13 cellular contexts compared by ENCODE assay signal in genomic region chr14:95741051-95741490, GRCh38. TPM values are rescaled to one million over a fixed set of nuclear protein-coding genes. Genes with fewer than 3 reads are reported as not detected.
A peak's percentile ranks its signal among the peaks of the same experiment; 100 is the strongest.
DNase-seq lines count a peak whose midpoint lies in the region; ATAC-seq and TF ChIP-seq lines count a peak whose summit lies in the region.
"Had no signal": no experiment of that assay in that cellular context is flagged by ENCODE, and none has a peak within 500 bp of the region (broad histone marks: within the 10 kb centered on the region; RNA-seq: fewer than 3 reads in every experiment).

No MANE protein-coding gene starts in this region.

- H3K4me3 ChIP-seq in Peyer's patch, result no peak overlapping the region
- H3K4me3 ChIP-seq: right lobe of liver had no signal

- H3K27me3 Mint-ChIP-seq in T-helper 17 cell, result no peaks in the 10 kb centered on the region
- H3K27me3 Mint-ChIP-seq: activated naive CD8-positive, alpha-beta T cell had no signal

- H3K4me1 ChIP-seq in Peyer's patch, result no peaks in the 10 kb centered on the region
- H3K4me1 ChIP-seq: right lobe of liver had no signal

- H3K4me3 Mint-ChIP-seq in T-helper 17 cell, result no peak overlapping the region
- H3K4me3 Mint-ChIP-seq: activated naive CD8-positive, alpha-beta T cell; naive thymus-derived CD4-positive, alpha-beta T cell had no signal

- H3K27me3 ChIP-seq in Peyer's patch, result no peaks in the 10 kb centered on the region
- H3K27me3 ChIP-seq: right lobe of liver had no signal

- H3K4me1 Mint-ChIP-seq in T-helper 17 cell, result no peaks in the 10 kb centered on the region

- ATAC-seq in T-helper 17 cell (no peak), GM21723 (IDR thresholded peaks at IDR 0.05; ENCODE audit: unreplicated experiment) (no peak), HG03196 (IDR thresholded peaks at IDR 0.05; ENCODE audit: unreplicated experiment) (no peak)
- ATAC-seq: naive thymus-derived CD4-positive, alpha-beta T cell had no signal

- H3K27ac ChIP-seq in Peyer's patch, result no peak overlapping the region
- H3K27ac ChIP-seq: right lobe of liver had no signal

- H3K27ac Mint-ChIP-seq in T-helper 17 cell, result no peak overlapping the region
- H3K27ac Mint-ChIP-seq: activated naive CD8-positive, alpha-beta T cell had no signal

- H3K9me3 ChIP-seq in T-helper 17 cell (ENCODE audit: control insufficient read depth, low read length, poor library complexity, severe bottlenecking) (peaks cover 4% of the 10 kb centered on the region), Peyer's patch (no peaks in the 10 kb centered on the region)
- H3K9me3 ChIP-seq: right lobe of liver had no signal

- no peaks in the 10 kb centered on the region for H3K36me3 ChIP-seq in Peyer's patch
- H3K36me3 ChIP-seq: right lobe of liver had no signal

- no peaks in the 10 kb centered on the region for H3K36me3 Mint-ChIP-seq in T-helper 17 cell (ENCODE audit: low read depth)

- TF ChIP-seq POLR2A in Peyer's patch (IDR thresholded peaks at IDR 0.05), result no peak

- no peak for TF ChIP-seq CTCF in Peyer's patch (IDR thresholded peaks at IDR 0.05)

- peak; percentile 73 for DNase-seq in DMS53 treated with DMSO at 0.1 percent for 48 hours (lab: John Stamatoyannopoulos, UW; ENCODE audit: unreplicated experiment)
- peak; percentile 22 for DNase-seq in NCI-H1092 (lab: John Stamatoyannopoulos, UW)
- peak; percentile 91 for DNase-seq in NCI-H748 (lab: John Stamatoyannopoulos, UW; ENCODE audit: unreplicated experiment)
- DNase-seq in iris pigment epithelial cell (ENCODE audit: low read depth), result peak; percentile 9
- DNase-seq in T-helper 17 cell, result no peak
- no peak for DNase-seq in Peyer's patch
- DNase-seq: C1 segment of cervical spinal cord; naive thymus-derived CD4-positive, alpha-beta T cell; right lobe of liver had no signal

RNA-seq across cellular contexts. Expression of gene TCL1A, which starts 27.1 kb away (rescaled TPM):
- total RNA-seq in T-helper 17 cell (1 to 10 TPM in 1 of 2 donors, not detected in 1; 5.4 TPM), Peyer's patch (10 to 100 TPM in 1 of 4 donors, 1 to 10 TPM in 1, not detected in 2; 3.2 to 14.9 TPM)
- total RNA-seq: subcutaneous adipose tissue had no signal

RNA-seq across cellular contexts. Expression of gene TCL1B, which starts 54.8 kb away (rescaled TPM):
- total RNA-seq in T-helper 17 cell, result not detected
- total RNA-seq in Peyer's patch, result not detected
- total RNA-seq: right lobe of liver, subcutaneous adipose tissue had no signal

Comparison
In these comparisons a context has a peak if more than half of its experiments do, and no peak if none do; other contexts are left out.
1. DNase-seq: peak in DMS53 treated with DMSO at 0.1 percent for 48 hours (single experiment), NCI-H1092 (single experiment), NCI-H748 (single experiment) and iris pigment epithelial cell (single experiment); none in T-helper 17 cell (0 of 3) and Peyer's patch (0 of 3).